In the genomic region with DNA sequence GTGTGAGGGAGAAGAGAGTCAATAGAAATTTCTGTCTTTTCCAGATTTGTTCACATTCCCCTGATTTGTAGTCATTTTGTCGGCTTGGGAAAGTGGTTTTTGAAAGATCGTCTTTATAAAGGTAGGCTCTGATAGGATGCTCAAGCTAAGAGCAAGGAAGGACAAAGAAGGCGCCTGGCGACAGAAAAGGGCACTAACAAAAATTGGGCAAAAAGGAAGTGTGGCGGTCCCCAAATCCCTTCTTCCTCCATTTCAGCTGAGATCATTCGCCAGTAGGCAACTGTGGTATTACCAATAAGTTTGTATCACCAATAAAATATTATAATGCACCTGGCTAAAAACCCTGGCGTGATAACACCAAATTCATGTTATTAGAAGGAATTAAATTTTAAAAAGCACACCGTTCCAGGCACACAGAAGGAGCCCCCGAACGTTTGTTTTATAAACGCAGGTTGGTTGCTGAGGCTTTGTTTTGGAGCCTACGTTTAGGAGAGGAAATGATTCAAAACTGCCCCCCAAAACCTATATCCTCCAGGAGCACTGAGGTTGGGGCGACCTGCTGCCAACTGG, we compare ENCODE assay signal across 1 cellular context.
A peak's percentile ranks its signal among the peaks of the same experiment; 100 is the strongest.
TF ChIP-seq lines count a peak whose summit lies in the region.

No MANE protein-coding gene starts in this region.

TF ChIP-seq in GM12878, 131 proteins besides CTCF, POLR2A, EP300 and RAD21 (continued from another document):
- TF ChIP-seq, protein P1, sequence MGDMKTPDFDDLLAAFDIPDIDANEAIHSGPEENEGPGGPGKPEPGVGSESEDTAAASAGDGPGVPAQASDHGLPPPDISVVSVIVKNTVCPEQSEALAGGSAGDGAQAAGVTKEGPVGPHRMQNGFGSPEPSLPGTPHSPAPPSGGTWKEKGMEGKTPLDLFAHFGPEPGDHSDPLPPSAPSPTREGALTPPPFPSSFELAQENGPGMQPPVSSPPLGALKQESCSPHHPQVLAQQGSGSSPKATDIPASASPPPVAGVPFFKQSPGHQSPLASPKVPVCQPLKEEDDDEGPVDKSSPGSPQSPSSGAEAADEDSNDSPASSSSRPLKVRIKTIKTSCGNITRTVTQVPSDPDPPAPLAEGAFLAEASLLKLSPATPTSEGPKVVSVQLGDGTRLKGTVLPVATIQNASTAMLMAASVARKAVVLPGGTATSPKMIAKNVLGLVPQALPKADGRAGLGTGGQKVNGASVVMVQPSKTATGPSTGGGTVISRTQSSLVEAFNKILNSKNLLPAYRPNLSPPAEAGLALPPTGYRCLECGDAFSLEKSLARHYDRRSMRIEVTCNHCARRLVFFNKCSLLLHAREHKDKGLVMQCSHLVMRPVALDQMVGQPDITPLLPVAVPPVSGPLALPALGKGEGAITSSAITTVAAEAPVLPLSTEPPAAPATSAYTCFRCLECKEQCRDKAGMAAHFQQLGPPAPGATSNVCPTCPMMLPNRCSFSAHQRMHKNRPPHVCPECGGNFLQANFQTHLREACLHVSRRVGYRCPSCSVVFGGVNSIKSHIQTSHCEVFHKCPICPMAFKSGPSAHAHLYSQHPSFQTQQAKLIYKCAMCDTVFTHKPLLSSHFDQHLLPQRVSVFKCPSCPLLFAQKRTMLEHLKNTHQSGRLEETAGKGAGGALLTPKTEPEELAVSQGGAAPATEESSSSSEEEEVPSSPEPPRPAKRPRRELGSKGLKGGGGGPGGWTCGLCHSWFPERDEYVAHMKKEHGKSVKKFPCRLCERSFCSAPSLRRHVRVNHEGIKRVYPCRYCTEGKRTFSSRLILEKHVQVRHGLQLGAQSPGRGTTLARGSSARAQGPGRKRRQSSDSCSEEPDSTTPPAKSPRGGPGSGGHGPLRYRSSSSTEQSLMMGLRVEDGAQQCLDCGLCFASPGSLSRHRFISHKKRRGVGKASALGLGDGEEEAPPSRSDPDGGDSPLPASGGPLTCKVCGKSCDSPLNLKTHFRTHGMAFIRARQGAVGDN (IDR thresholded peaks at IDR 0.05) = 0 out of 2 replicates have a peak, but pooled peaks have one; percentile 3
